In genomic region chr19:10009714-10010224, GRCh38 we compare ENCODE assay signal across 11 cellular contexts. TPM values are rescaled to one million over a fixed set of nuclear protein-coding genes. Genes with fewer than 3 reads are reported as not detected.
DNase-seq lines count a peak whose midpoint lies in the region; ATAC-seq and TF ChIP-seq lines count a peak whose summit lies in the region.
"Had no signal": no experiment of that assay in that cellular context is flagged by ENCODE, and none has a peak within 500 bp of the region (broad histone marks: within the 10 kb centered on the region; RNA-seq: fewer than 3 reads in every experiment).

No MANE protein-coding gene starts in this region.

- H3K79me1 ChIP-seq in trophoblast cell (ENCODE audit: low read length): no peaks in the 10 kb centered on the region

- WGBS in trophoblast cell (ENCODE audit: extremely low coverage, insufficient coverage, insufficient read length): no CpG with 5 or more reads among the region's 22 CpGs

- H2AFZ ChIP-seq in trophoblast cell (ENCODE audit: insufficient read depth, low read length, poor library complexity): no peak overlapping the region

- peaks cover 0 to 2% (median under 1%) of the 10 kb centered on the region in 5 donors for H3K9me3 Mint-ChIP-seq in CD8-positive, alpha-beta memory T cell

- no peak overlapping the region for H2BK5ac ChIP-seq in trophoblast cell (ENCODE audit: low read depth, low read length, poor library complexity)

- H3K27me3 ChIP-seq in CD8-positive, alpha-beta memory T cell (ENCODE audit: insufficient read depth, low read length, poor library complexity, severe bottlenecking): peaks cover 19% of the 10 kb centered on the region
- no peaks in the 10 kb centered on the region for H3K27me3 ChIP-seq in Peyer's patch
- peaks cover 24% of the 10 kb centered on the region for H3K27me3 ChIP-seq in trophoblast cell (ENCODE audit: insufficient read depth, low read length)

- H3K79me2 ChIP-seq in trophoblast cell (ENCODE audit: control insufficient read depth, insufficient read depth, low read length, poor library complexity): no peaks in the 10 kb centered on the region

- H3K9me3 ChIP-seq in CD8-positive, alpha-beta memory T cell (ENCODE audit: low read length): no peaks in the 10 kb centered on the region
- no peaks in the 10 kb centered on the region for H3K9me3 ChIP-seq in Peyer's patch
- no peaks in the 10 kb centered on the region for H3K9me3 ChIP-seq in trophoblast cell (ENCODE audit: insufficient read depth, low read depth, low read length)

- no peak overlapping the region for H2BK12ac ChIP-seq in trophoblast cell (ENCODE audit: low read length)

- H3K4me1 ChIP-seq in CD8-positive, alpha-beta memory T cell (ENCODE audit: insufficient read depth, low read length): peaks cover 5% of the 10 kb centered on the region
- H3K4me1 ChIP-seq in Peyer's patch (peaks cover 0 to 40% (median 2%) of the 10 kb centered on the region in 4 donors), trophoblast cell (ENCODE audit: control insufficient read depth in 1 of 2, insufficient read depth in 2 of 2, low read length in 2 of 2) (peaks cover 0 to 3% of the 10 kb centered on the region in 2 experiments)

- H3K9ac ChIP-seq in trophoblast cell (ENCODE audit: low read length): no peak overlapping the region

- no peaks in the 10 kb centered on the region for H3K36me3 ChIP-seq in CD8-positive, alpha-beta memory T cell (ENCODE audit: insufficient read depth, low read length)
- H3K36me3 ChIP-seq in Peyer's patch (no peaks in the 10 kb centered on the region), trophoblast cell (ENCODE audit: control insufficient read depth in 1 of 2, insufficient read depth in 2 of 2, low read length in 2 of 2) (no peaks in the 10 kb centered on the region)

- no peak overlapping the region for H3K4me3 ChIP-seq in CD8-positive, alpha-beta memory T cell (ENCODE audit: low read length)
- H3K4me3 ChIP-seq in Peyer's patch (peak overlapping the region; percentile 22 to 57 (median 35)), fibroblast of pulmonary artery (replicated peaks; ENCODE audit: low read depth, low read length) (peak overlapping the region; percentile 43), trophoblast cell (ENCODE audit: low read depth, low read length) (peak overlapping the region; percentile 22)

- no peak overlapping the region for H3K4ac ChIP-seq in trophoblast cell (ENCODE audit: low read depth, low read length)

- no peak overlapping the region for H4K8ac ChIP-seq in trophoblast cell (ENCODE audit: low read depth, low read length)

- TF ChIP-seq POLR2A in Peyer's patch (IDR thresholded peaks at IDR 0.05): no peak

- TF ChIP-seq CTCF in Peyer's patch (IDR thresholded peaks at IDR 0.05): no peak
- TF ChIP-seq CTCF in fibroblast of pulmonary artery (IDR thresholded peaks at IDR 0.05; ENCODE audit: low read length, missing control alignments): no peak

- no peak overlapping the region for H4K91ac ChIP-seq in trophoblast cell (ENCODE audit: low read depth, low read length)

- no peak overlapping the region for H3K23ac ChIP-seq in trophoblast cell (ENCODE audit: low read length)

- H3K27ac ChIP-seq in CD8-positive, alpha-beta memory T cell (ENCODE audit: low read depth, low read length): no peak overlapping the region
- peak overlapping the region in 3 of 4 donors; percentile 52 to 60 (median 55) for H3K27ac ChIP-seq in Peyer's patch
- H3K27ac ChIP-seq in trophoblast cell (ENCODE audit: low read depth, low read length): no peak overlapping the region

- peaks cover 36 to 68% of the 10 kb centered on the region in 2 donors for H3K27me3 Mint-ChIP-seq in CD8-positive, alpha-beta memory T cell

- H3K36me3 Mint-ChIP-seq in CD8-positive, alpha-beta memory T cell: peaks cover 0 to 1% (median 0%) of the 10 kb centered on the region in 3 donors
- H3K36me3 Mint-ChIP-seq: T-cell had no signal

- no peak overlapping the region for H4K12ac ChIP-seq in trophoblast cell (ENCODE audit: low read depth, low read length)

- no peak overlapping the region for H2BK120ac ChIP-seq in trophoblast cell (ENCODE audit: insufficient read depth, low read length, poor library complexity)

- peak overlapping the region in 6 of 8 donors; percentile 15 to 90 (median 82) for H3K27ac Mint-ChIP-seq in CD8-positive, alpha-beta memory T cell
- H3K27ac Mint-ChIP-seq: T-cell had no signal

- H3K4me1 Mint-ChIP-seq in CD8-positive, alpha-beta memory T cell: peaks cover 24 to 39% (median 28%) of the 10 kb centered on the region in 3 donors

- H3K18ac ChIP-seq in trophoblast cell (ENCODE audit: low read length): no peak overlapping the region

- no peak overlapping the region for H3K14ac ChIP-seq in trophoblast cell (ENCODE audit: low read length)

- peak overlapping the region; percentile 18 to 88 (median 79) for H3K4me3 Mint-ChIP-seq in CD8-positive, alpha-beta memory T cell

- DNase-seq in CD8-positive, alpha-beta memory T cell: peak in 2 of 5 donors; percentile 19 to 31
- no peak for DNase-seq in Peyer's patch
- DNase-seq in fibroblast of pulmonary artery (ENCODE audit: low read depth): peak; percentile 14
- DNase-seq in trophoblast cell: no peak
- no peak for DNase-seq in globus pallidus (ENCODE audit: low spot score)
- DNase-seq: NCI-H2171 had no signal

- no peak overlapping the region for H3K4me2 ChIP-seq in trophoblast cell (ENCODE audit: low read length)

- POLR2A ChIA-PET in CD8-positive, alpha-beta memory T cell (lab: Charles Lee): no interaction called here

- ATAC-seq in HG03521 (IDR thresholded peaks at IDR 0.05; ENCODE audit: unreplicated experiment) (no peak), HG02610 (IDR thresholded peaks at IDR 0.05; ENCODE audit: unreplicated experiment) (no peak), HG03196 (IDR thresholded peaks at IDR 0.05; ENCODE audit: unreplicated experiment) (no peak)

- H2AK5ac ChIP-seq in trophoblast cell (ENCODE audit: low read length): no peak overlapping the region

- CTCF ChIA-PET in CD8-positive, alpha-beta memory T cell (lab: Charles Lee): interaction anchor here (0.7 to 1.5 kb wide), 3 partner anchors 9 to 80 kb away, joined by 3 to 5 read pairs (median 3); no protein-coding TSS in a partner anchor

RNA-seq across cellular contexts. Expression of gene COL5A3, which starts 0.5 kb away (rescaled TPM):
- under 1 TPM; 0.50 to 0.91 TPM for total RNA-seq in CD8-positive, alpha-beta memory T cell
- polyA plus RNA-seq in CD8-positive, alpha-beta memory T cell: 0.23 TPM
- total RNA-seq in Peyer's patch: 1 to 10 TPM; 1.2 to 9.1 (median 4.1) TPM
- polyA plus RNA-seq in trophoblast cell (2013): 0.10 and 0.12 TPM in 2 replicates

RNA-seq across cellular contexts. Expression of gene RDH8, which starts 3.5 kb away (rescaled TPM):
- not detected for total RNA-seq in CD8-positive, alpha-beta memory T cell
- polyA plus RNA-seq in CD8-positive, alpha-beta memory T cell: not detected
- total RNA-seq in Peyer's patch: not detected
- polyA plus RNA-seq in trophoblast cell (2013): not detected in 2 replicates
- total RNA-seq: omental fat pad, T-cell had no signal

Comparison
In these comparisons a context has a peak if more than half of its experiments do, and no peak if none do; other contexts are left out.
1. H3K27ac ChIP-seq: peak in Peyer's patch (3 of 4); none in CD8-positive, alpha-beta memory T cell (single experiment) and trophoblast cell (single experiment).